ENCODE assay signal across 32 cellular contexts in the genomic region with DNA sequence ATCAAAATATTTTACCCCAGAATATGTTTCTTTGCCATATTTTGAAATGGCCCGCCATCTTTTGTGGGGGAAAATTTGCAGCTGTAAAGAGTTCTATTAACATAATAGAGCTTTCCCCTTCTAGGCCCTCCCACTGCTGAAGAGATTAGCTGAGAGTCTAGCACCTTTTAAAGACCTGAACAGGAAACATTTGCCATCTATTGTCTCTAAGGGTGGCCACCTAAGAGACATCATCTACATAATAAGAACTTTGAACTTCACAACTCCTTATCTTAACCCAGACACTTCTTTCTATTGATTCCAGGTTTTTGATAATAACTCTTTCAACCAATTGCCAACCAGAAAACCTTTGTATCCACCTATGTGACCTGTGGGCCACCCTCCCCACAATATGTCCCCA. TPM values are rescaled to one million over a fixed set of nuclear protein-coding genes. Genes with fewer than 3 reads are reported as not detected.
"Had no signal": no experiment of that assay in that cellular context is flagged by ENCODE, and none has a peak within 500 bp of the region (broad histone marks: within the 10 kb centered on the region; RNA-seq: fewer than 3 reads in every experiment).

No MANE protein-coding gene starts in this region.

- DNase-seq: dorsolateral prefrontal cortex; effector CD4-positive, alpha-beta T cell; foreskin fibroblast; gastrocnemius medialis; head of caudate nucleus; left ventricle myocardium superior; mucosa of descending colon; naive B cell; pancreas; stimulated activated CD4-positive, alpha-beta T cell treated with anti-CD3 and anti-CD28 coated beads, Interleukin-12 subunit alpha, Interleukin-12 subunit beta, amount 100 ng/mL, for 4 hours; stimulated activated CD4-positive, alpha-beta T cell treated with anti-CD3 and anti-CD28 coated beads, Interleukin-1b, Interleukin-23, amount 100 ng/mL, for 48 hours; stimulated activated CD4-positive, alpha-beta T cell treated with anti-CD3 and anti-CD28 coated beads, Interleukin-4, amount 100 ng/mL, for 1 hour; stimulated activated CD8-positive, alpha-beta memory T cell treated with anti-CD3 and anti-CD28 coated beads, Interleukin-4, amount 100 ng/mL, for 48 hours; stimulated activated naive CD4-positive, alpha-beta T cell; stimulated activated naive CD8-positive, alpha-beta T cell treated with anti-CD3 and anti-CD28 coated beads, Interleukin-15, amount 100 ng/mL, for 72 hours; transverse colon had no signal

- H3K9me3 Mint-ChIP-seq: memory B cell; naive B cell; natural killer cell treated with Interleukin-12 subunit alpha and Interleukin-12 subunit beta and Interleukin-15 and Interleukin-18, amount 100 ng/mL, for 72 hours; stimulated activated naive CD8-positive, alpha-beta T cell treated with anti-CD3 and anti-CD28 coated beads, Interleukin-15, amount 100 ng/mL, for 72 hours had no signal

- H3K9me3 ChIP-seq: gastrocnemius medialis, mucosa of descending colon, neutrophil, pancreas, suprapubic skin, transverse colon, vagina had no signal

- H3K4me1 Mint-ChIP-seq: memory B cell; naive B cell; stimulated activated naive CD8-positive, alpha-beta T cell treated with anti-CD3 and anti-CD28 coated beads, Interleukin-15, amount 100 ng/mL, for 72 hours had no signal

- H3K4me2 ChIP-seq: smooth muscle cell had no signal

- H3K27me3 Mint-ChIP-seq: stimulated activated naive CD8-positive, alpha-beta T cell treated with anti-CD3 and anti-CD28 coated beads, Interleukin-15, amount 100 ng/mL, for 72 hours had no signal

- ATAC-seq: esophagus mucosa; gastrocnemius medialis; left ventricle myocardium superior; mucosa of descending colon; natural killer cell treated with Interleukin-12 subunit alpha and Interleukin-12 subunit beta and Interleukin-15 and Interleukin-18, amount 100 ng/mL, for 72 hours; pancreas; sciatic nerve; stimulated activated naive CD8-positive, alpha-beta T cell treated with anti-CD3 and anti-CD28 coated beads, Interleukin-15, amount 100 ng/mL, for 72 hours had no signal

- H3K27ac Mint-ChIP-seq: memory B cell; mesothelial cell of epicardium; natural killer cell treated with Interleukin-12 subunit alpha and Interleukin-12 subunit beta and Interleukin-15 and Interleukin-18, amount 100 ng/mL, for 72 hours; stimulated activated naive CD8-positive, alpha-beta T cell treated with anti-CD3 and anti-CD28 coated beads, Interleukin-15, amount 100 ng/mL, for 72 hours had no signal

- FAIRE-seq: keratinocyte, pancreas had no signal

- H3K4me3 ChIP-seq: dorsolateral prefrontal cortex, gastrocnemius medialis, lung, mucosa of descending colon, pancreas, smooth muscle cell, suprapubic skin, transverse colon, vagina had no signal

- H3K4me3 Mint-ChIP-seq: memory B cell; mesothelial cell of epicardium; naive B cell; natural killer cell treated with Interleukin-12 subunit alpha and Interleukin-12 subunit beta and Interleukin-15 and Interleukin-18, amount 100 ng/mL, for 72 hours; neural crest cell; stimulated activated naive CD8-positive, alpha-beta T cell treated with anti-CD3 and anti-CD28 coated beads, Interleukin-15, amount 100 ng/mL, for 72 hours had no signal

- H3K36me3 Mint-ChIP-seq: memory B cell; naive B cell; natural killer cell treated with Interleukin-12 subunit alpha and Interleukin-12 subunit beta and Interleukin-15 and Interleukin-18, amount 100 ng/mL, for 72 hours had no signal

- H3K27ac ChIP-seq: dorsolateral prefrontal cortex, epithelial cell of prostate, gastrocnemius medialis, neutrophil, pancreas, suprapubic skin, transverse colon, vagina had no signal

- H3K27me3 ChIP-seq: gastrocnemius medialis, neutrophil, pancreas, suprapubic skin, transverse colon, vagina had no signal

- H3K4me1 ChIP-seq: transverse colon, vagina had no signal

- H3K36me3 ChIP-seq: gastrocnemius medialis, neutrophil, pancreas, suprapubic skin, transverse colon, vagina had no signal

RNA-seq across cellular contexts. Expression of a gene that starts 54.7 kb away (rescaled TPM):
- total RNA-seq: esophagus mucosa; gastrocnemius medialis; glomerular endothelial cell; left ventricle myocardium superior; lung; mesothelial cell of epicardium; mucosa of descending colon; natural killer cell treated with Interleukin-12 subunit alpha and Interleukin-12 subunit beta and Interleukin-15 and Interleukin-18, amount 100 ng/mL, for 72 hours; neural crest cell; posterior vena cava; sciatic nerve; smooth muscle cell; transverse colon; ureter; vagina had no signal
- polyA plus RNA-seq: pancreas, smooth muscle cell had no signal
